In the genomic region with DNA sequence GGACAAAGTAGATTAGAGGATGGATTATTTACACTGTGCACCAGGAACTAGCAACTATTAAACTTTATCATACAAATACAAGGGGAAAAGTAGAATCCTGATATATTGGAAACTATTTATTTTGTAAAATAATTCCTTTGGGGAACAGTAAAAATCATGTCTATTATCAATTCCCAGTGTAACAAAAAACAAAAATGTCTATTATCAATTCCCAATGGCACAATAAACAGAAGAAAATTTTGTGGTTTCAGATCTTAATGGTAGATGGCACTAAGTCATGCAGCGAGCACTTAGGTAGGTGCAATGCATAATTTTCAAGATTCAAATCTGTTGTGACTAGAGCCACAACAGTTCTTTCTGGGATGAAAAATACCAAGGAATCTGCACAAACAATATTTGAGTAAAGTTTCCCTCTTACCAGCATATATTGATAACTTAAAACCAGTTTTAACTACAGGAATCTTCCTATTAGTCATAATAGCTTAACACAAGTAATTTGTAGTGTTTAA, we compare ENCODE assay signal across 14 cellular contexts. TPM values are rescaled to one million over a fixed set of nuclear protein-coding genes. Genes with fewer than 3 reads are reported as not detected.
A peak's percentile ranks its signal among the peaks of the same experiment; 100 is the strongest.
DNase-seq lines count a peak whose midpoint lies in the region; ATAC-seq and TF ChIP-seq lines count a peak whose summit lies in the region.
"Had no signal": no experiment of that assay in that cellular context is flagged by ENCODE, and none has a peak within 500 bp of the region (broad histone marks: within the 10 kb centered on the region; RNA-seq: fewer than 3 reads in every experiment).

No MANE protein-coding gene starts in this region.

- no peak for TF ChIP-seq EP300 in suprapubic skin (IDR thresholded peaks at IDR 0.05)

- no peaks in the 10 kb centered on the region for H3K9me3 Mint-ChIP-seq in activated naive CD8-positive, alpha-beta T cell treated with anti-CD3 and anti-CD28 coated beads for 36 hours
- H3K9me3 Mint-ChIP-seq: GM23338 had no signal

- intact Hi-C loops in gastrocnemius medialis (cut with DNase I; ENCODE audit: low total_unique reads): no loop called here

- ATAC-seq in gastrocnemius medialis: no peak
- ATAC-seq: GM23338, T-helper 17 cell had no signal

- H3K27ac ChIP-seq in HEK293 (ENCODE audit: extremely low read depth, low read depth, low read length): peak overlapping the region; percentile 69; the same call in 1 of the 2 replicates
- peak overlapping the region; percentile 71; the same call in 1 of the 2 replicates for H3K27ac ChIP-seq in SJSA1
- H3K27ac ChIP-seq in epithelial cell of prostate: peak overlapping the region; percentile 87
- H3K27ac ChIP-seq in gastrocnemius medialis: peak overlapping the region; percentile 4 to 83 (median 80)
- no peak overlapping the region for H3K27ac ChIP-seq in suprapubic skin
- H3K27ac ChIP-seq: left ventricle myocardium inferior had no signal

- no peaks in the 10 kb centered on the region for H3K27me3 Mint-ChIP-seq in activated naive CD8-positive, alpha-beta T cell treated with anti-CD3 and anti-CD28 coated beads for 36 hours
- H3K27me3 Mint-ChIP-seq: T-helper 17 cell had no signal

- no peak overlapping the region for H3K4me3 ChIP-seq in HEK293 (ENCODE audit: low read depth, low read length)
- no peak overlapping the region for H3K4me3 ChIP-seq in SJSA1
- no peak overlapping the region for H3K4me3 ChIP-seq in gastrocnemius medialis
- H3K4me3 ChIP-seq in suprapubic skin: no peak overlapping the region
- H3K4me3 ChIP-seq: GM23338, left ventricle myocardium inferior, pancreas had no signal

- WGBS in suprapubic skin: 87% methylated on average over 1 of the region's 1 CpG

- H3K9me3 ChIP-seq in HEK293 (ENCODE audit: control insufficient read depth, insufficient read depth, low read depth, low read length) (no peaks in the 10 kb centered on the region), SJSA1 (replicated peaks) (no peaks in the 10 kb centered on the region), gastrocnemius medialis (no peaks in the 10 kb centered on the region), suprapubic skin (no peaks in the 10 kb centered on the region)
- H3K9me3 ChIP-seq: left ventricle myocardium inferior, pancreas had no signal

- in situ Hi-C loops in gastrocnemius medialis (cut with MboI; ENCODE audit: low sequenced_read_pairs in 4 of 4): loop anchor here in 1 of 4 donors (25.0 kb wide), 1 partner anchor 712 kb away; the partner anchor contains the start of gene NFKBIA

- H3K4me1 ChIP-seq in HEK293 (ENCODE audit: control insufficient read depth, insufficient read depth, low read length) (peaks cover 12% of the 10 kb centered on the region), SJSA1 (replicated peaks) (peaks cover 17% of the 10 kb centered on the region), gastrocnemius medialis (peaks cover 22 to 30% of the 10 kb centered on the region in 2 donors), suprapubic skin (peaks cover 14% of the 10 kb centered on the region)
- H3K4me1 ChIP-seq: left ventricle myocardium inferior had no signal

- no peaks in the 10 kb centered on the region for H3K36me3 Mint-ChIP-seq in activated naive CD8-positive, alpha-beta T cell treated with anti-CD3 and anti-CD28 coated beads for 36 hours

- TF ChIP-seq CTCF in HEK293 (tag by site-specific recombination; IDR thresholded peaks at IDR 0.05) (no peak), gastrocnemius medialis (IDR thresholded peaks at IDR 0.05 in 4 of 5, conservative IDR thresholded peaks at IDR 0.05 in 1 of 5) (no peak), suprapubic skin (IDR thresholded peaks at IDR 0.05) (no peak)

- H3K4me1 Mint-ChIP-seq in activated naive CD8-positive, alpha-beta T cell treated with anti-CD3 and anti-CD28 coated beads for 36 hours: no peaks in the 10 kb centered on the region
- H3K4me1 Mint-ChIP-seq: GM23338, T-helper 17 cell had no signal

- H3K36me3 ChIP-seq in HEK293 (ENCODE audit: control insufficient read depth in 2 of 2, insufficient read depth in 1 of 2, low read length in 2 of 2): no peaks in the 10 kb centered on the region
- H3K36me3 ChIP-seq in SJSA1: no peaks in the 10 kb centered on the region
- no peaks in the 10 kb centered on the region for H3K36me3 ChIP-seq in gastrocnemius medialis
- no peaks in the 10 kb centered on the region for H3K36me3 ChIP-seq in suprapubic skin
- H3K36me3 ChIP-seq: left ventricle myocardium inferior, pancreas had no signal

- CTCF ChIA-PET in HEK293 (lab: Yijun Ruan, JAX): interaction anchor here (1.9 to 2.5 kb wide), 2 partner anchors 22 to 28 kb away, joined by 7 read pairs; no protein-coding TSS in a partner anchor

- H3K27me3 ChIP-seq in SJSA1 (replicated peaks) (no peaks in the 10 kb centered on the region), gastrocnemius medialis (no peaks in the 10 kb centered on the region), suprapubic skin (no peaks in the 10 kb centered on the region)
- H3K27me3 ChIP-seq: pancreas had no signal

- no peak overlapping the region for H3K27ac Mint-ChIP-seq in activated naive CD8-positive, alpha-beta T cell treated with anti-CD3 and anti-CD28 coated beads for 36 hours
- H3K27ac Mint-ChIP-seq: GM23338, T-helper 17 cell had no signal

- TF ChIP-seq POLR2A in gastrocnemius medialis (IDR thresholded peaks at IDR 0.05): no peak
- TF ChIP-seq POLR2A in suprapubic skin (IDR thresholded peaks at IDR 0.05): no peak

- POLR2A ChIA-PET in HEK293 (lab: Yijun Ruan, JAX): interaction anchor here (0.9 to 2.3 kb wide), 3 partner anchors 14 to 174 kb away, joined by 5 to 17 read pairs (median 9); partner anchors contain the start of genes BAZ1A and CFL2

- DNase-seq in SJSA1 (ENCODE audit: low read depth in 1 of 2, low spot score in 2 of 2) (no peak), epithelial cell of prostate (ENCODE audit: low read depth, low spot score) (no peak), gastrocnemius medialis (no peak), germinal center (ENCODE audit: low spot score) (no peak), occipital lobe (lab: John Stamatoyannopoulos, UW) (no peak), suprapubic skin (ENCODE audit: low spot score in 2 of 2) (no peak)
- DNase-seq in activated naive CD8-positive, alpha-beta T cell treated with anti-CD3 and anti-CD28 coated beads for 36 hours: no peak
- DNase-seq: Calu3; left ventricle myocardium inferior; pancreas; stimulated activated CD4-positive, alpha-beta T cell treated with anti-CD3 and anti-CD28 coated beads, Interleukin-4, amount 100 ng/mL, for 1 hour; T-helper 17 cell had no signal

- no peak overlapping the region for H3K4me3 Mint-ChIP-seq in activated naive CD8-positive, alpha-beta T cell treated with anti-CD3 and anti-CD28 coated beads for 36 hours
- H3K4me3 Mint-ChIP-seq: GM23338, T-helper 17 cell had no signal

TF ChIP-seq in HEK293, 187 proteins besides CTCF, POLR2A, EP300 and RAD21 (continues in another document):
- TF ChIP-seq ZNF560 (tag by site-specific recombination; IDR thresholded peaks at IDR 0.05; ENCODE audit: borderline replicate concordance): no peak
- TF ChIP-seq TCF7L2 (IDR thresholded peaks at IDR 0.05; ENCODE audit: borderline replicate concordance, low read depth, low read length): 0 out of 2 replicates have a peak, but pooled peaks have one; percentile 28
- no peak for TF ChIP-seq ZNF518A (tag by site-specific recombination; conservative IDR thresholded peaks at IDR 0.05; ENCODE audit: low read depth)

RNA-seq across cellular contexts. Expression of gene CFL2, which starts 13.7 kb away (rescaled TPM):
- total RNA-seq in SJSA1 (2014; rRNA removed; shearing (Covaris generic)): 143 and 147 TPM in 2 replicates
- total RNA-seq in gastrocnemius medialis (100 to 1,000 TPM; 331 to 434 (median 371) TPM), occipital lobe (56.8 TPM), suprapubic skin (10 to 100 TPM in 2 of 4 donors, 1 to 10 TPM in 2; 3.7 to 23.9 (median 8.7) TPM)
- total RNA-seq in activated naive CD8-positive, alpha-beta T cell treated with anti-CD3 and anti-CD28 coated beads for 36 hours: 1 to 10 TPM; 7.8 to 9.9 TPM
